22 cellular contexts compared by ENCODE assay signal in genomic region chr21:37574751-37575150, GRCh38.
"Had no signal": no experiment of that assay in that cellular context is flagged by ENCODE, and none has a peak within 500 bp of the region (broad histone marks: within the 10 kb centered on the region; RNA-seq: fewer than 3 reads in every experiment).

No MANE protein-coding gene starts in this region.

- H3K4me1 Mint-ChIP-seq: mesothelial cell of epicardium; naive thymus-derived CD4-positive, alpha-beta T cell; stimulated activated naive B cell treated with anti-CD40 and anti-IgM and Interleukin-4, amounts not matched to agents 10 μg/mL and 1 μg/mL and 100 μg/mL, for 72 hours had no signal

- H3K36me3 ChIP-seq: esophagus muscularis mucosa, lower lobe of right lung, prostate gland, right atrium auricular region, thoracic aorta, tibial nerve, upper lobe of left lung had no signal

- H3K27me3 ChIP-seq: dorsolateral prefrontal cortex, esophagus muscularis mucosa, right atrium auricular region, tibial nerve, upper lobe of left lung had no signal

- DNase-seq: cerebellar nuclear complex; dorsolateral prefrontal cortex; effector CD4-positive, alpha-beta T cell; foreskin melanocyte; head of caudate nucleus; left ventricle myocardium superior; lower lobe of right lung; mucosa of descending colon; naive thymus-derived CD4-positive, alpha-beta T cell; nucleus accumbens; small intestine; stimulated activated CD4-positive, alpha-beta T cell treated with anti-CD3 and anti-CD28 coated beads, Interleukin-15, amount 100 ng/mL, for 24 hours; stimulated activated CD4-positive, alpha-beta T cell treated with anti-CD3 and anti-CD28 coated beads, Interleukin-2, amount 100 ng/mL, for 48 hours; stimulated activated naive B cell treated with anti-CD40 and anti-IgM and Interleukin-4, amounts not matched to agents 10 μg/mL and 1 μg/mL and 100 μg/mL, for 72 hours; upper lobe of left lung had no signal

- H3K4me3 ChIP-seq: dorsolateral prefrontal cortex, esophagus muscularis mucosa, lower lobe of right lung, mucosa of descending colon, prostate gland, right atrium auricular region, thoracic aorta, tibial nerve, upper lobe of left lung had no signal

- H3K27ac Mint-ChIP-seq: mesothelial cell of epicardium; naive thymus-derived CD4-positive, alpha-beta T cell; stimulated activated naive B cell treated with anti-CD40 and anti-IgM and Interleukin-4, amounts not matched to agents 10 μg/mL and 1 μg/mL and 100 μg/mL, for 72 hours; stimulated activated naive CD8-positive, alpha-beta T cell treated with anti-CD3 and anti-CD28 coated beads, Interleukin-15, Interleukin-2, amounts not matched to agents 100 ng/mL and 50 ng/mL, for 24 hours had no signal

- ATAC-seq: left ventricle myocardium superior; lower lobe of right lung; mucosa of descending colon; naive thymus-derived CD4-positive, alpha-beta T cell; stimulated activated naive B cell treated with anti-CD40 and anti-IgM and Interleukin-4, amounts not matched to agents 10 μg/mL and 1 μg/mL and 100 μg/mL, for 72 hours had no signal

- H3K27ac ChIP-seq: dorsolateral prefrontal cortex, esophagus muscularis mucosa, lower lobe of right lung, prostate gland, right atrium auricular region, thoracic aorta, tibial nerve, upper lobe of left lung had no signal

- H3K4me3 Mint-ChIP-seq: mesothelial cell of epicardium; naive thymus-derived CD4-positive, alpha-beta T cell; stimulated activated naive B cell treated with anti-CD40 and anti-IgM and Interleukin-4, amounts not matched to agents 10 μg/mL and 1 μg/mL and 100 μg/mL, for 72 hours; stimulated activated naive CD8-positive, alpha-beta T cell treated with anti-CD3 and anti-CD28 coated beads, Interleukin-15, Interleukin-2, amounts not matched to agents 100 ng/mL and 50 ng/mL, for 24 hours had no signal

- H3K9me3 ChIP-seq: prostate gland had no signal
